ENCODE assay signal across 18 cellular contexts in the genomic region with DNA sequence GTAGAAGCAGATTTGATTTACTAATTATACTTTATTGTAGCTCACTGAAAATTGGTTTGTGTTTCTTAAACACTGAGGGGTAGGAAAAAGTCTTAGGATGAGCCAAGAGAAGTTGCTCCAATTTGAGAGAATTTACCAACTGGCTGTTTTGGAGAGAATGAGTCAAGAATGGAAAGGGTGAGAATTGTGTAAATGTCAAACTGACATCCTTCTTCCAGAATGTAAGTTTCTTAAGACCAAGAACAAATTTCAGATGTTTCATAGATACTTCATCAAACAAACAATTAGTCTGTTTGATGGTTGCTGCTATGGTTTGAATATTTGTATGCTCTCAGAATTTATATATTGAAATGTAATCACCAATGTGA.
A peak's percentile ranks its signal among the peaks of the same experiment; 100 is the strongest.
DNase-seq lines count a peak whose midpoint lies in the region; TF ChIP-seq lines count a peak whose summit lies in the region.
"Had no signal": no experiment of that assay in that cellular context is flagged by ENCODE, and none has a peak within 500 bp of the region (broad histone marks: within the 10 kb centered on the region; RNA-seq: fewer than 3 reads in every experiment).

No MANE protein-coding gene starts in this region.

- H3K4me1 Mint-ChIP-seq in HFFc6 (ENCODE audit: low read depth) (peaks cover 51% of the 10 kb centered on the region), mesothelial cell of epicardium (peaks cover 27% of the 10 kb centered on the region)
- H3K4me1 Mint-ChIP-seq: H9; stimulated activated naive CD8-positive, alpha-beta T cell treated with anti-CD3 and anti-CD28 coated beads, Interleukin-15, amount 100 ng/mL, for 72 hours had no signal

- H3K36me3 Mint-ChIP-seq in HFFc6 (ENCODE audit: low read depth), result peaks cover 25% of the 10 kb centered on the region
- peaks cover 49% of the 10 kb centered on the region for H3K36me3 Mint-ChIP-seq in mesothelial cell of epicardium

- peak; percentile 28 for DNase-seq in AG08396 (ENCODE audit: low spot score)
- DNase-seq in HFFc6, result peak; percentile 43
- DNase-seq in dedifferentiated amniotic fluid mesenchymal stem cell (ENCODE audit: extremely low spot score), result peak; percentile 37
- DNase-seq in mesothelial cell of epicardium (ENCODE audit: low spot score in 2 of 2, unreplicated experiment in 2 of 2), result no peak
- DNase-seq in D341Med (ENCODE audit: low spot score), result no peak
- DNase-seq in head of caudate nucleus, result no peak
- no peak for DNase-seq in H4 (ENCODE audit: low spot score)
- no peak for DNase-seq in SW 1271 (lab: John Stamatoyannopoulos, UW)
- DNase-seq: activated CD4-positive, CD25-positive, alpha-beta regulatory T cell treated with anti-CD3 and anti-CD28 coated beads, Interleukin-2, amount 50 U/mL, for 72 hours; activated gamma-delta T cell treated with Interleukin-2 at 50 U/mL for 16 hours; aorta; BE2C; Calu3; H9; KG1; left colon; stimulated activated naive CD8-positive, alpha-beta T cell treated with anti-CD3 and anti-CD28 coated beads, Interleukin-15, amount 100 ng/mL, for 72 hours had no signal

- intact Hi-C loops in head of caudate nucleus (cut with DNase I), result no loop called here

- H3K4me3 Mint-ChIP-seq in HFFc6 (peak overlapping the region; percentile 45), mesothelial cell of epicardium (no peak overlapping the region)
- H3K4me3 Mint-ChIP-seq: dendritic cell treated with granulocyte-macrophage colony-stimulating factor and Interleukin-4, amounts not matched to agents 40 ng/mL and 50 ng/mL, for 4 days; H9; stimulated activated naive CD8-positive, alpha-beta T cell treated with anti-CD3 and anti-CD28 coated beads, Interleukin-15, amount 100 ng/mL, for 72 hours had no signal

- H3K27ac Mint-ChIP-seq in HFFc6 (peak overlapping the region; percentile 66), mesothelial cell of epicardium (peak overlapping the region; percentile 68)
- H3K27ac Mint-ChIP-seq: dendritic cell treated with granulocyte-macrophage colony-stimulating factor and Interleukin-4, amounts not matched to agents 40 ng/mL and 50 ng/mL, for 4 days; H9; stimulated activated naive CD8-positive, alpha-beta T cell treated with anti-CD3 and anti-CD28 coated beads, Interleukin-15, amount 100 ng/mL, for 72 hours had no signal

- H3K27me3 Mint-ChIP-seq in HFFc6 (ENCODE audit: insufficient read depth) (no peaks in the 10 kb centered on the region), mesothelial cell of epicardium (ENCODE audit: low read depth) (no peaks in the 10 kb centered on the region)

- H3K9me3 Mint-ChIP-seq in HFFc6 (peaks cover 18% of the 10 kb centered on the region), mesothelial cell of epicardium (peaks cover 19% of the 10 kb centered on the region)

- TF ChIP-seq CTCF in HFFc6 (IDR thresholded peaks at IDR 0.05), result no peak
- no peak for TF ChIP-seq CTCF in mesothelial cell of epicardium (IDR thresholded peaks at IDR 0.05; ENCODE audit: unreplicated experiment)

Comparison
In these comparisons a context has a peak if more than half of its experiments do, and no peak if none do; other contexts are left out.
1. DNase-seq: peak in AG08396 (single experiment), HFFc6 (single experiment) and dedifferentiated amniotic fluid mesenchymal stem cell (single experiment); none in mesothelial cell of epicardium (0 of 2), D341Med (single experiment), head of caudate nucleus (0 of 42), H4 (single experiment) and SW 1271 (0 of 2).